ENCODE assay signal across 8 cellular contexts in genomic region chrX:38803286-38803608, GRCh38. TPM values are rescaled to one million over a fixed set of nuclear protein-coding genes. Genes with fewer than 3 reads are reported as not detected.
DNase-seq lines count a peak whose midpoint lies in the region; ATAC-seq and TF ChIP-seq lines count a peak whose summit lies in the region.

No MANE protein-coding gene starts in this region.

- no peaks in the 10 kb centered on the region for H3K27me3 Mint-ChIP-seq in naive thymus-derived CD4-positive, alpha-beta T cell

- peaks cover 0 to 13% (median 0%) of the 10 kb centered on the region in 3 experiments for H3K36me3 ChIP-seq in naive thymus-derived CD4-positive, alpha-beta T cell (ENCODE audit: control insufficient read depth in 2 of 3, insufficient read depth in 3 of 3, low read length in 3 of 3)

- peak overlapping the region; percentile 88 to 95 (median 93) for H3K4me3 Mint-ChIP-seq in naive thymus-derived CD4-positive, alpha-beta T cell

- H3K4me1 ChIP-seq in naive thymus-derived CD4-positive, alpha-beta T cell (ENCODE audit: control insufficient read depth in 2 of 2, insufficient read depth in 2 of 2, low read length in 2 of 2) = peaks cover 6 to 7% of the 10 kb centered on the region in 2 donors

- no peaks in the 10 kb centered on the region for H3K27me3 ChIP-seq in naive thymus-derived CD4-positive, alpha-beta T cell (ENCODE audit: control insufficient read depth in 2 of 2, insufficient read depth in 2 of 2, low read length in 2 of 2)

- peaks cover 0 to 29% (median 19%) of the 10 kb centered on the region in 7 donors for H3K4me1 Mint-ChIP-seq in naive thymus-derived CD4-positive, alpha-beta T cell

- DNase-seq in DMS53 (lab: John Stamatoyannopoulos, UW) = peak; percentile 87
- peak; percentile 27 for DNase-seq in NCI-H1092 (lab: John Stamatoyannopoulos, UW)
- no peak for DNase-seq in coronary artery (ENCODE audit: low spot score)
- no peak for DNase-seq in naive thymus-derived CD4-positive, alpha-beta T cell
- no peak for DNase-seq in occipital lobe (lab: John Stamatoyannopoulos, UW)

- peak overlapping the region; percentile 92 to 98 (median 95) for H3K27ac Mint-ChIP-seq in naive thymus-derived CD4-positive, alpha-beta T cell

- peaks cover 0 to 1% (median 0%) of the 10 kb centered on the region in 11 donors for H3K9me3 Mint-ChIP-seq in naive thymus-derived CD4-positive, alpha-beta T cell

- H3K9me3 ChIP-seq in naive thymus-derived CD4-positive, alpha-beta T cell (ENCODE audit: control insufficient read depth in 2 of 3, low read length in 3 of 3) = no peaks in the 10 kb centered on the region

- peak overlapping the region; percentile 77 for H3K4me3 ChIP-seq in coronary artery
- H3K4me3 ChIP-seq in naive thymus-derived CD4-positive, alpha-beta T cell (ENCODE audit: low read length) = peak overlapping the region; percentile 74

- peaks cover 0 to 34% (median 4%) of the 10 kb centered on the region in 5 donors for H3K36me3 Mint-ChIP-seq in naive thymus-derived CD4-positive, alpha-beta T cell

- POLR2A ChIA-PET in naive thymus-derived CD4-positive, alpha-beta T cell (lab: Charles Lee) = interaction anchor here (0.7 to 7.2 kb wide), 5 partner anchors 9 to 180 kb away, joined by 3 to 51 read pairs (median 3); no protein-coding TSS in a partner anchor

- no peak for TF ChIP-seq POLR2A in GM18505 (IDR thresholded peaks at IDR 0.05; ENCODE audit: borderline replicate concordance, extremely low read depth, insufficient read depth, insufficient read length)

- peak overlapping the region; percentile 86 to 89 for H3K27ac ChIP-seq in coronary artery
- H3K27ac ChIP-seq in naive thymus-derived CD4-positive, alpha-beta T cell (ENCODE audit: low read depth, low read length) = peak overlapping the region; percentile 77

- CTCF ChIA-PET in naive thymus-derived CD4-positive, alpha-beta T cell (lab: Charles Lee) = no interaction called here

- intact Hi-C loops in naive thymus-derived CD4-positive, alpha-beta T cell (cut with micrococcal nuclease) = loop anchor here (5.0 to 10.0 kb wide), 12 partner anchors 89 to 1932 kb away; partner anchors contain the start of genes BCOR (in 2 of the 2), MED14 (in 2 of the 2), ATP6AP2 (in 1 of the 2) and CXorf38 (in 1 of the 2)

- TF ChIP-seq CTCF in coronary artery (IDR thresholded peaks at IDR 0.05) = no peak

- ATAC-seq in naive thymus-derived CD4-positive, alpha-beta T cell = no peak
- no peak for ATAC-seq in GM18505 (IDR thresholded peaks at IDR 0.05; ENCODE audit: unreplicated experiment)
- ATAC-seq in HG02852 (IDR thresholded peaks at IDR 0.05; ENCODE audit: unreplicated experiment) = no peak
- no peak for ATAC-seq in GM18498 (IDR thresholded peaks at IDR 0.05; ENCODE audit: unreplicated experiment)

RNA-seq across cellular contexts. Expression of gene MID1IP1, which starts 2.0 kb away (rescaled TPM):
- 10 to 100 TPM; 16.4 to 61.7 (median 55.0) TPM for total RNA-seq in naive thymus-derived CD4-positive, alpha-beta T cell
- polyA plus RNA-seq in naive thymus-derived CD4-positive, alpha-beta T cell = 10 to 100 TPM; 15.7 to 23.9 TPM
- 21.2 TPM for total RNA-seq in occipital lobe

Comparison
In these comparisons a context has a peak if more than half of its experiments do, and no peak if none do; other contexts are left out.
1. DNase-seq: peak in DMS53 (single experiment) and NCI-H1092 (single experiment); none in coronary artery (single experiment), naive thymus-derived CD4-positive, alpha-beta T cell (0 of 9) and occipital lobe (single experiment).